In the genomic region with DNA sequence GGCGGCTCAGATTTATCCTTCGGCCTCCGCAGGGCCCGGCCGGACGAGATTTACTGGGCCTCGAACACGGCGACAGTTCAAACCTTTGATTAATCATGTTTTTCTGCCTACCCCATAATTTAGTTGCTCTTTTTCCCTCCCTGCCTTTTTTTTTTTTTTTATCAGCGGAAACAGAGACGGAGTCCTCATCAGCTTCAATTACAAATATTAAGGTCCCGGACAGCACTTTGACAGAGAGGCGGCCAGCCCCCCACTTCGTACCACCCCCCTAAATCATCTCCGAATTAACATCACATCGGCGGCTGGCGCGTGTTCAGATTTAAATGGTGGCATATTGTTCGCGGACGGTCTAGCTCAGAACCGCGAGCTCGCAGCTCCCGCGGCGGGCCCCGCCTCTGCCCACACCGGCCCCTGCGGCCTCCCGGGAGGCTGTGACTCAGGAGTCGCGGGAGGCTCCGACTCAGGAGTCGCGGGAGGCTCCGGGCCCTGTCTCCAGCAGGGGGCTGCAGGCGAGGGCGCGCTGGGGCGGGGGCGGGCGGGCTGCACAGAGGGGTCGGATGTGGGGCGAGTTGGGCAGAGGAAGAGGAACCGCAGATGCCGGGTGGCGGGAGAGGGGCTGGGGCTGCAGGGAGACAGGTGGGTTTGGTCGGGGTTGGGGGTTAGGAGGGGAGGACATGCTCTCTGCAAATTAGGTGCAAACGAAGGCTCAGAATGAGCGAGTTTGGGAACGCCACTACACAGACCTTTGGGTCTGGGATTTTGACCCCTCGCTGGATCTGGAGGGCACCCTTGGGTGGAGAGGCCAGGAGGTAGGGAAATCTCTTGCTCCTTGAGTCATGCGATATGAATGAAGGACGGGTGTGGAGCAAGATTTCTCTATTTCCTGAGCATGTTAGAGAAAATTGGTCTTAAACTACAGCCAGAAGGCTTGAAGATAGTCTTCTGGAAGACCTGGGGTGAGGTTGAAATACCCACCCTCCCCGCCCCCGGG, we compare ENCODE assay signal across 8 cellular contexts. TPM values are rescaled to one million over a fixed set of nuclear protein-coding genes. Genes with fewer than 3 reads are reported as not detected.
DNase-seq lines count a peak whose midpoint lies in the region; ATAC-seq and TF ChIP-seq lines count a peak whose summit lies in the region.

No MANE protein-coding gene starts in this region.

- H3K27me3 Mint-ChIP-seq in activated naive CD8-positive, alpha-beta T cell treated with anti-CD3 and anti-CD28 coated beads for 36 hours: peaks cover 85% of the 10 kb centered on the region

- peak; percentile 25 for DNase-seq in COR-L47 (lab: John Stamatoyannopoulos, UW)
- peak; percentile 88 for DNase-seq in NCI-H226
- peak; percentile 67 for DNase-seq in activated naive CD8-positive, alpha-beta T cell treated with anti-CD3 and anti-CD28 coated beads for 36 hours
- peak; percentile 80 for DNase-seq in hepatic stellate cell (ENCODE audit: low spot score)
- DNase-seq in spleen: peak; percentile 76
- DNase-seq in NCI-H146 treated with DMSO at 0.1 percent for 48 hours (lab: John Stamatoyannopoulos, UW; ENCODE audit: unreplicated experiment): no peak

- no peaks in the 10 kb centered on the region for H3K36me3 Mint-ChIP-seq in activated naive CD8-positive, alpha-beta T cell treated with anti-CD3 and anti-CD28 coated beads for 36 hours

- no peak overlapping the region for H3K27ac Mint-ChIP-seq in activated naive CD8-positive, alpha-beta T cell treated with anti-CD3 and anti-CD28 coated beads for 36 hours

- peaks cover 26% of the 10 kb centered on the region for H3K4me1 Mint-ChIP-seq in activated naive CD8-positive, alpha-beta T cell treated with anti-CD3 and anti-CD28 coated beads for 36 hours

- H3K4me3 Mint-ChIP-seq in activated naive CD8-positive, alpha-beta T cell treated with anti-CD3 and anti-CD28 coated beads for 36 hours: peak overlapping the region; percentile 68

- peak overlapping the region in 6 of 8 donors; percentile 9 to 63 (median 22) for H3K4me3 ChIP-seq in spleen

- ATAC-seq in GM19397 (IDR thresholded peaks at IDR 0.05; ENCODE audit: unreplicated experiment): no peak
- ATAC-seq in HG02642 (IDR thresholded peaks at IDR 0.05; ENCODE audit: poor library complexity, unreplicated experiment): no peak

- no peak overlapping the region for H3K27ac ChIP-seq in spleen

- 2 to 4% (median 2%) methylated on average over 48 to 58 of the region's 58 CpGs for WGBS in spleen, 5 donors

- no peaks in the 10 kb centered on the region for H3K36me3 ChIP-seq in spleen

- intact Hi-C loops in spleen (cut with DNase I; ENCODE audit: low total_unique reads): no loop called here

- no peak for TF ChIP-seq POLR2A in spleen (IDR thresholded peaks at IDR 0.05)

- peaks cover 11 to 30% (median 27%) of the 10 kb centered on the region in 6 donors for H3K4me1 ChIP-seq in spleen

- no peaks in the 10 kb centered on the region for H3K9me3 ChIP-seq in spleen

- H3K27me3 ChIP-seq in spleen (replicated peaks in 1 of 7): peaks cover 3 to 100% (median 63%) of the 10 kb centered on the region in 7 donors

- peak in 1 of 11 experiments; percentile 18 for TF ChIP-seq CTCF in spleen (IDR thresholded peaks at IDR 0.05 in 8 of 11, conservative IDR thresholded peaks at IDR 0.05 in 3 of 11)

- no peaks in the 10 kb centered on the region for H3K9me3 Mint-ChIP-seq in activated naive CD8-positive, alpha-beta T cell treated with anti-CD3 and anti-CD28 coated beads for 36 hours

RNA-seq across cellular contexts. Expression of a gene that starts 19.6 kb away (rescaled TPM):
- total RNA-seq in activated naive CD8-positive, alpha-beta T cell treated with anti-CD3 and anti-CD28 coated beads for 36 hours: 100 to 1,000 TPM; 274 to 286 TPM
- total RNA-seq in spleen: 100 to 1,000 TPM; 231 to 323 (median 282) TPM
- 100 to 1,000 TPM; 467 to 526 (median 515) TPM for polyA plus RNA-seq in spleen

RNA-seq across cellular contexts. Expression of a gene that starts 31.8 kb away (rescaled TPM):
- total RNA-seq in activated naive CD8-positive, alpha-beta T cell treated with anti-CD3 and anti-CD28 coated beads for 36 hours: 1 to 10 TPM; 8.8 to 9.6 TPM
- 100 to 1,000 TPM in 6 of 7 donors, 10 to 100 TPM in 1; 93.5 to 186 (median 134) TPM for total RNA-seq in spleen
- polyA plus RNA-seq in spleen: 10 to 100 TPM; 31.0 to 55.6 (median 37.2) TPM

RNA-seq across cellular contexts. Expression of a gene that starts 56.3 kb away (rescaled TPM):
- total RNA-seq in activated naive CD8-positive, alpha-beta T cell treated with anti-CD3 and anti-CD28 coated beads for 36 hours: not detected
- not detected for total RNA-seq in spleen
- under 1 TPM in 1 of 3 donors, not detected in 2; 0.20 TPM for polyA plus RNA-seq in spleen

Comparison
In these comparisons a context has a peak if more than half of its experiments do, and no peak if none do; other contexts are left out.
1. RNA of a gene that starts 31.8 kb away (total RNA-seq): 93.5 to 186 TPM in spleen; 8.8 to 9.6 TPM in activated naive CD8-positive, alpha-beta T cell treated with anti-CD3 and anti-CD28 coated beads for 36 hours; every median in the first group is over 4 times any median in the second.